Comparison of ENCODE assay signal across 9 cellular contexts in the genomic region with DNA sequence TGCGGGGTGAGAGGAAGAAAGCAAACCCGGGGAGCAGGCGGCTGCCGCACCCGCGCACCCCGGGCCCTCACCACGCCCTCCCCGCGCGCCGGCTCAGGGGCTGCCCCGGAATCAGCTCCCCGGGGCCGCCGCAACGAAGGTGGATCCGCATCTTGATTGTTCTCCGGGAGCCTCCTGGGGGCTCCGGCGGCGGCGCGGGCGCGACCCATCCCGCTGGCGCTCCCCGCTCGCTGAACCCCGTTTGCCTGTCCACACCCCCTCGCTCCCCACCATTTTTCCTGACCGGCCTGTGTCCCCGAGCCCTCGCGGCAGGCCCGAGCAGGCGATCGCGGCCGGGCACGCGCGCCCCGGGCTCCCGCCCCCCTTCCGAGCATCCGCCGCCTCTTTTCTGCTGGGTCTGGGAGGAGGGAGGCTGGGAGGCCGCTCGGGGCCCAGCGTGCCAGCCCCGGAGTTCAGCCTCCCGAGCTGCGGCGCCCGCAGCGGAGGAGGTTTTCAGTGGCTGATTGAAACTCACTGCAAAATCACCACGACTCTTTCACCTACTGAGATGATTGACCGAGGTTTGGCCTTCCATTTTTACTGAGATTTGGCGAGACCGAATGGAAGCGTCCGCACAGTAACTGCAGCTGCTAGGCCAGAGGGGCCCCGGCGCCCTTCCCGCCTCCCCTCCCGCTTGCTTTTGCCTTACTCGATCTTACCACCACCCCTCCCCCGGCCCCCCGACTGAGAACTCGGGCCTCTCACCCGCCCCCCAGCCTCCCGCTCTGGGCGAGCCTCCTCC. TPM values are rescaled to one million over a fixed set of nuclear protein-coding genes. Genes with fewer than 3 reads are reported as not detected.
A peak's percentile ranks its signal among the peaks of the same experiment; 100 is the strongest.
DNase-seq lines count a peak whose midpoint lies in the region; ATAC-seq, FAIRE-seq and TF ChIP-seq lines count a peak whose summit lies in the region.
"Had no signal": no experiment of that assay in that cellular context is flagged by ENCODE, and none has a peak within 500 bp of the region (broad histone marks: within the 10 kb centered on the region; RNA-seq: fewer than 3 reads in every experiment).

No MANE protein-coding gene starts in this region.

- no peaks in the 10 kb centered on the region for H3F3A ChIP-seq in smooth muscle cell (ENCODE audit: low read depth)

- TF ChIP-seq POLR2A in GM12891 (IDR thresholded peaks at IDR 0.05; ENCODE audit: low read depth, low read length), result no peak

- WGBS in smooth muscle cell (ENCODE audit: low lambda C conversion rate), result under 1% methylated on average over 59 of the region's 75 CpGs
- 3 to 5% (median 4%) methylated on average over 38 to 75 of the region's 75 CpGs for WGBS in small intestine, 3 donors

- H3K9me3 ChIP-seq in cardiac muscle cell (ENCODE audit: low read depth), result no peaks in the 10 kb centered on the region
- no peaks in the 10 kb centered on the region for H3K9me3 ChIP-seq in smooth muscle cell (replicated peaks; ENCODE audit: low read depth)
- H3K9me3 ChIP-seq in small intestine (ENCODE audit: control insufficient read depth, low read depth), result no peaks in the 10 kb centered on the region

- H3K4me1 ChIP-seq in cardiac muscle cell (ENCODE audit: low read depth) (peaks cover 42% of the 10 kb centered on the region), smooth muscle cell (ENCODE audit: low read depth) (peaks cover 32% of the 10 kb centered on the region), small intestine (ENCODE audit: control insufficient read depth in 2 of 2, insufficient read depth in 1 of 2, low read depth in 1 of 2, low read length in 1 of 2) (peaks cover 0 to 2% of the 10 kb centered on the region in 2 donors)

- DNase-seq in NCI-H774 (lab: John Stamatoyannopoulos, UW) (peak; percentile 42), cardiac muscle cell (ENCODE audit: low read depth in 1 of 2, low spot score in 1 of 2) (peak; percentile 53 to 72), smooth muscle cell (lab: John Stamatoyannopoulos, UW; ENCODE audit: unreplicated experiment) (peak; percentile 29), Kasumi-1 (lab: John Stamatoyannopoulos, UW) (no peak), GM12891 (ENCODE audit: insufficient read length, low spot score) (no peak), small intestine (no peak)

- H3K27me3 ChIP-seq in cardiac muscle cell (no peaks in the 10 kb centered on the region), smooth muscle cell (ENCODE audit: low read depth) (no peaks in the 10 kb centered on the region), small intestine (ENCODE audit: control insufficient read depth in 2 of 2, insufficient read depth in 2 of 2, low read length in 2 of 2) (peaks cover 17 to 28% of the 10 kb centered on the region in 2 donors)

- H3K4me3 ChIP-seq in cardiac muscle cell, result peak overlapping the region; percentile 91
- H3K4me3 ChIP-seq in smooth muscle cell, result peak overlapping the region; percentile 86
- H3K4me3 ChIP-seq in small intestine (ENCODE audit: low read depth in 1 of 2, low read length in 2 of 2), result peak overlapping the region in 1 of 2 donors; percentile 16

- peak overlapping the region; percentile 90 for H2AFZ ChIP-seq in smooth muscle cell (ENCODE audit: low read depth)

- H3K9ac ChIP-seq in smooth muscle cell (ENCODE audit: low read depth), result peak overlapping the region; percentile 63

- H3K36me3 ChIP-seq in cardiac muscle cell (peaks cover 6% of the 10 kb centered on the region), smooth muscle cell (ENCODE audit: low read depth) (no peaks in the 10 kb centered on the region), small intestine (ENCODE audit: control insufficient read depth in 2 of 2, insufficient read depth in 2 of 2, low read length in 2 of 2) (no peaks in the 10 kb centered on the region)

- peaks cover 44% of the 10 kb centered on the region for H3K79me2 ChIP-seq in smooth muscle cell (ENCODE audit: low read depth)

- H3K27ac ChIP-seq in cardiac muscle cell, result peak overlapping the region; percentile 91
- peak overlapping the region; percentile 61 for H3K27ac ChIP-seq in smooth muscle cell (ENCODE audit: low read depth)
- no peak overlapping the region for H3K27ac ChIP-seq in small intestine (ENCODE audit: low read depth in 1 of 2, low read length in 1 of 2)

- FAIRE-seq in GM12891 (lab: Jason Lieb, UNC) (no peak), small intestine (lab: Jason Lieb, UNC) (no peak)

- peak; percentile 49 for ATAC-seq in GM21526 (IDR thresholded peaks at IDR 0.05; ENCODE audit: low FRiP score, unreplicated experiment)
- no peak for ATAC-seq in HG02973 (IDR thresholded peaks at IDR 0.05; ENCODE audit: unreplicated experiment)

- H3K4me2 ChIP-seq in smooth muscle cell, result peak overlapping the region; percentile 99

- no peak for TF ChIP-seq CTCF in cardiac muscle cell (IDR thresholded peaks at IDR 0.05; ENCODE audit: low read depth, low read length)
- TF ChIP-seq CTCF in smooth muscle cell (IDR thresholded peaks at IDR 0.05; ENCODE audit: borderline replicate concordance, insufficient read depth, poor library complexity, severe bottlenecking), result no peak

- peaks cover 67% of the 10 kb centered on the region for H4K20me1 ChIP-seq in smooth muscle cell (ENCODE audit: low read depth)

TF ChIP-seq in GM12891, 5 proteins besides CTCF, POLR2A, EP300 and RAD21:
- TF ChIP-seq TAF1 (IDR thresholded peaks at IDR 0.05; ENCODE audit: low read depth, low read length) (no peak), POLR2AphosphoS5 (IDR thresholded peaks at IDR 0.05; ENCODE audit: low read depth, low read length) (no peak), PAX5 (IDR thresholded peaks at IDR 0.05; ENCODE audit: insufficient read depth, low read length, severe bottlenecking) (no peak), POU2F2 (IDR thresholded peaks at IDR 0.05; ENCODE audit: low read depth, low read length) (no peak), SPI1 (IDR thresholded peaks at IDR 0.05; ENCODE audit: low read depth, low read length) (no peak)
TF ChIP-seq in GM12891: peak in this region for 0.

RNA-seq across cellular contexts. Expression of gene SOX11, which starts 4.7 kb away (rescaled TPM):
- total RNA-seq in cardiac muscle cell, result 35.6 and 40.7 TPM in 2 replicates
- polyA plus RNA-seq in cardiac muscle cell, result 9.3 and 10.6 TPM in 2 replicates
- 20.5 and 22.2 TPM in 2 replicates for total RNA-seq in smooth muscle cell
- polyA plus RNA-seq in smooth muscle cell, result 4.7 and 5.1 TPM in 2 replicates
- polyA plus RNA-seq in GM12891 (2012; ENCODE audit: low read depth, missing spikeins), result 0.14 TPM
- under 1 TPM in 2 of 3 donors, not detected in 1; 0.03 to 0.27 TPM for polyA plus RNA-seq in small intestine
- total RNA-seq: activated naive CD4-positive, alpha-beta T cell treated with anti-CD3 and anti-CD28 coated beads, Interleukin-2, amount 50 U/mL, for 72 hours had no signal

Comparison
In these comparisons a context has a peak if more than half of its experiments do, and no peak if none do; other contexts are left out.
1. DNase-seq: peak in NCI-H774 (single experiment), cardiac muscle cell (2 of 2) and smooth muscle cell (single experiment); none in Kasumi-1 (0 of 2), GM12891 (single experiment) and small intestine (single experiment).
2. H3K27ac ChIP-seq: peak in cardiac muscle cell (single experiment) and smooth muscle cell (single experiment); none in small intestine (0 of 2).